ENCODE assay signal across 8 cellular contexts in genomic region chr2:86194751-86195054, GRCh38. TPM values are rescaled to one million over a fixed set of nuclear protein-coding genes. Genes with fewer than 3 reads are reported as not detected.
DNase-seq lines count a peak whose midpoint lies in the region; ATAC-seq and TF ChIP-seq lines count a peak whose summit lies in the region.

No MANE protein-coding gene starts in this region.

- no peaks in the 10 kb centered on the region for H3K9me2 ChIP-seq in PC-3 (replicated peaks; ENCODE audit: low read length)

- peaks cover 66% of the 10 kb centered on the region for H3K79me2 ChIP-seq in PC-3 (ENCODE audit: low read length)

- H3K9ac ChIP-seq in PC-3 (ENCODE audit: low read length) = peak overlapping the region; percentile 98

- peak overlapping the region; percentile 92 for H3K4me2 ChIP-seq in PC-3 (ENCODE audit: low read length)

- TF ChIP-seq CTCF in GM12865 (IDR thresholded peaks at IDR 0.05; ENCODE audit: insufficient read depth, low read depth, low read length, missing control alignments) = no peak
- TF ChIP-seq CTCF in PC-3 (conservative IDR thresholded peaks at IDR 0.05; ENCODE audit: low read depth, low read length) = no peak
- TF ChIP-seq CTCF in epithelial cell of esophagus (IDR thresholded peaks at IDR 0.05; ENCODE audit: insufficient read depth, low read depth, low read length, missing control alignments) = no peak
- no peak for TF ChIP-seq CTCF in nephron progenitor cell (IDR thresholded peaks at IDR 0.05)

- H3K9me3 ChIP-seq in PC-3 (ENCODE audit: low read length) = no peaks in the 10 kb centered on the region

- no peaks in the 10 kb centered on the region for H3K27me3 ChIP-seq in PC-3 (ENCODE audit: low read length)

- TSS peak; percentile 49 for BruUV-seq in PC-3 (replicated peaks; lab: Mats Ljungman, UMichigan)

- H3K36me3 Mint-ChIP-seq in nephron progenitor cell (ENCODE audit: low read depth) = peaks cover 14% of the 10 kb centered on the region

- peak overlapping the region; percentile 97 for H3K27ac ChIP-seq in PC-3 (ENCODE audit: low read length)

- peak overlapping the region; percentile 99 for H3K27ac Mint-ChIP-seq in nephron progenitor cell

- peak overlapping the region; percentile 97 for H3K4me3 ChIP-seq in GM12865 (ENCODE audit: low read depth, low read length)
- H3K4me3 ChIP-seq in PC-3 (ENCODE audit: low read length) = peak overlapping the region; percentile 90
- H3K4me3 ChIP-seq in epithelial cell of esophagus (ENCODE audit: low read length) = peak overlapping the region; percentile 88

- H3K4me1 ChIP-seq in PC-3 (ENCODE audit: insufficient read depth, low read length) = peaks cover 20% of the 10 kb centered on the region

- no peak overlapping the region for H2AFZ ChIP-seq in PC-3 (ENCODE audit: low read length)

- CTCF ChIA-PET in PC-3 (lab: Charles Lee) = no interaction called here

- H3F3A ChIP-seq in PC-3 (ENCODE audit: low read length, unreplicated experiment) = no peaks in the 10 kb centered on the region

- DNase-seq in GM12865 (ENCODE audit: low read depth) (no peak), PC-3 (peak; percentile 92), epithelial cell of esophagus (ENCODE audit: low read depth) (no peak), nephron progenitor cell (no peak), NCI-H2107 (lab: John Stamatoyannopoulos, UW) (no peak)
- DNase-seq in effector CD4-positive, alpha-beta T cell = no peak

- H3K27me3 Mint-ChIP-seq in nephron progenitor cell (ENCODE audit: low read depth, poor library complexity) = peaks cover 5% of the 10 kb centered on the region

- peak overlapping the region; percentile 91 for H3K4me3 Mint-ChIP-seq in nephron progenitor cell

- intact Hi-C loops in PC-3 (cut with micrococcal nuclease) = loop anchor here (2.0 kb wide), 1 partner anchor 246 kb away; the partner anchor contains the start of gene KDM3A

- H3K9me3 Mint-ChIP-seq in nephron progenitor cell = peaks cover 4% of the 10 kb centered on the region

- peaks cover 47% of the 10 kb centered on the region for H3K4me1 Mint-ChIP-seq in nephron progenitor cell

- peaks cover 36% of the 10 kb centered on the region for H4K20me1 ChIP-seq in PC-3 (ENCODE audit: low read length)

- H3K36me3 ChIP-seq in PC-3 (ENCODE audit: low read depth, low read length) = peaks cover 9% of the 10 kb centered on the region

- no peak for ATAC-seq in PC-3
- ATAC-seq in HG03571 (IDR thresholded peaks at IDR 0.05; ENCODE audit: unreplicated experiment) = no peak
- ATAC-seq in HG03520 (IDR thresholded peaks at IDR 0.05; ENCODE audit: unreplicated experiment) = no peak

- POLR2A ChIA-PET in PC-3 (lab: Charles Lee; ENCODE audit: unreplicated experiment) = no interaction called here

RNA-seq across cellular contexts. Expression of gene IMMT, which starts 0.6 kb away (rescaled TPM):
- 97.7 and 106 TPM in 2 replicates for total RNA-seq in PC-3 (2014; rRNA removed)

RNA-seq across cellular contexts. Expression of gene MRPL35, which starts 4.6 kb away (rescaled TPM):
- 27.4 and 39.3 TPM in 2 replicates for total RNA-seq in PC-3 (2014; rRNA removed)
